ENCODE assay signal across 23 cellular contexts in genomic region chr4:8648296-8648695, GRCh38. TPM values are rescaled to one million over a fixed set of nuclear protein-coding genes. Genes with fewer than 3 reads are reported as not detected.
"Had no signal": no experiment of that assay in that cellular context is flagged by ENCODE, and none has a peak within 500 bp of the region (broad histone marks: within the 10 kb centered on the region; RNA-seq: fewer than 3 reads in every experiment).

No MANE protein-coding gene starts in this region.

- H3K4me3 Mint-ChIP-seq: central memory CD8-positive, alpha-beta T cell; effector memory CD8-positive, alpha-beta T cell; memory B cell; naive thymus-derived CD4-positive, alpha-beta T cell; nephron; neural progenitor cell; stimulated activated naive B cell treated with anti-CD40 and anti-IgM and Interleukin-4, amounts not matched to agents 10 μg/mL and 1 μg/mL and 100 μg/mL, for 72 hours; stimulated activated naive CD8-positive, alpha-beta T cell treated with anti-CD3 and anti-CD28 coated beads, Interleukin-15, Interleukin-2, amounts not matched to agents 100 ng/mL and 50 ng/mL, for 24 hours had no signal

- DNase-seq: dermis blood vessel endothelial cell; effector memory CD8-positive, alpha-beta T cell; erythroblast; esophagus squamous epithelium; foreskin melanocyte; midbrain; naive thymus-derived CD4-positive, alpha-beta T cell; stimulated activated CD4-positive, alpha-beta T cell treated with anti-CD3 and anti-CD28 coated beads, Interleukin-4, amount 100 ng/mL, for 4 hours; stimulated activated naive B cell treated with anti-CD40 and anti-IgM and Interleukin-4, amounts not matched to agents 10 μg/mL and 1 μg/mL and 100 μg/mL, for 72 hours; transverse colon had no signal

- H3K9me3 ChIP-seq: esophagus squamous epithelium, ovary, right atrium auricular region, suprapubic skin, transverse colon, vagina had no signal

- H3K27ac Mint-ChIP-seq: effector memory CD8-positive, alpha-beta T cell; memory B cell; naive thymus-derived CD4-positive, alpha-beta T cell; nephron; neural progenitor cell; stimulated activated naive B cell treated with anti-CD40 and anti-IgM and Interleukin-4, amounts not matched to agents 10 μg/mL and 1 μg/mL and 100 μg/mL, for 72 hours; stimulated activated naive CD8-positive, alpha-beta T cell treated with anti-CD3 and anti-CD28 coated beads, Interleukin-15, Interleukin-2, amounts not matched to agents 100 ng/mL and 50 ng/mL, for 24 hours had no signal

- H3K27me3 ChIP-seq: neural progenitor cell, ovary, right atrium auricular region, vagina had no signal

- ATAC-seq: effector memory CD8-positive, alpha-beta T cell; left lobe of liver; naive thymus-derived CD4-positive, alpha-beta T cell; sciatic nerve; stimulated activated naive B cell treated with anti-CD40 and anti-IgM and Interleukin-4, amounts not matched to agents 10 μg/mL and 1 μg/mL and 100 μg/mL, for 72 hours had no signal

- H3K9me3 Mint-ChIP-seq: central memory CD8-positive, alpha-beta T cell; effector memory CD8-positive, alpha-beta T cell; memory B cell; nephron; neural progenitor cell; stimulated activated naive B cell treated with anti-CD40 and anti-IgM and Interleukin-4, amounts not matched to agents 10 μg/mL and 1 μg/mL and 100 μg/mL, for 72 hours; stimulated activated naive CD8-positive, alpha-beta T cell treated with anti-CD3 and anti-CD28 coated beads, Interleukin-15, Interleukin-2, amounts not matched to agents 100 ng/mL and 50 ng/mL, for 24 hours had no signal

- H3K4me1 Mint-ChIP-seq: central memory CD8-positive, alpha-beta T cell; memory B cell; naive thymus-derived CD4-positive, alpha-beta T cell; nephron; stimulated activated naive B cell treated with anti-CD40 and anti-IgM and Interleukin-4, amounts not matched to agents 10 μg/mL and 1 μg/mL and 100 μg/mL, for 72 hours had no signal

- H3K4me3 ChIP-seq: coronary artery, esophagus squamous epithelium, lung, neural progenitor cell, ovary, right atrium auricular region, suprapubic skin, transverse colon, vagina had no signal

- H3K36me3 Mint-ChIP-seq: memory B cell; naive thymus-derived CD4-positive, alpha-beta T cell; neural progenitor cell; stimulated activated naive B cell treated with anti-CD40 and anti-IgM and Interleukin-4, amounts not matched to agents 10 μg/mL and 1 μg/mL and 100 μg/mL, for 72 hours had no signal

- H3K27ac ChIP-seq: coronary artery, esophagus squamous epithelium, neural progenitor cell, ovary, right atrium auricular region, suprapubic skin, transverse colon, vagina had no signal

- H3K27me3 Mint-ChIP-seq: memory B cell had no signal

- H3K36me3 ChIP-seq: esophagus squamous epithelium, neural progenitor cell, ovary, right atrium auricular region, suprapubic skin, transverse colon, vagina had no signal

- H3K4me1 ChIP-seq: esophagus squamous epithelium, right atrium auricular region, suprapubic skin, transverse colon, vagina had no signal

RNA-seq across cellular contexts. Expression of gene CPZ, which starts 55.7 kb away (rescaled TPM):
- total RNA-seq: dermis blood vessel endothelial cell; naive thymus-derived CD4-positive, alpha-beta T cell had no signal
- polyA plus RNA-seq: naive thymus-derived CD4-positive, alpha-beta T cell had no signal
